ENCODE assay signal across 24 cellular contexts in the genomic region with DNA sequence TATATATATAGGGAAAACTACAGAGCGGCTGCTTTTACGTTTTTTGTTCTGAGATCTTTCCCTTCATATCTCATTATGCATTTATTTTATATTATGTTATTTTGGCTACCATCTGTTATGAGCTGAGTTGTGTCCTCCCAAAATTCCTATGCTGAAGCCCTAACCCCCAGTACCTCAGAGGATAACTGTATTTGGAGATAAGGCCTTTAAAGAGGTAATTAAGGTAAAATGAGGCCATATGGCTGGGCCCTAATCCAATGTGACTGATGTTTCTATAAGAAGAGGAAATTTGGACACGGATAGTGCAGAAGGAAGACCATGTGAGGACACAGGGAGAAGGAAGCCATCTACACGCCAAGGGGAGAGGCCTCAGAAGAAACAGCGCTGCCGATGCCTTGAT.
"Had no signal": no experiment of that assay in that cellular context is flagged by ENCODE, and none has a peak within 500 bp of the region (broad histone marks: within the 10 kb centered on the region; RNA-seq: fewer than 3 reads in every experiment).

No MANE protein-coding gene starts in this region.

- H3K27me3 ChIP-seq: brain microvascular endothelial cell, cardiac muscle cell, colonic mucosa, MG63 had no signal

- H3K4me2 ChIP-seq: KMS-11 had no signal

- ATAC-seq: activated CD4-positive, CD25-positive, alpha-beta regulatory T cell treated with anti-CD3 and anti-CD28 coated beads, Interleukin-2, amount 50 U/mL, for 24 hours; activated CD8-positive, alpha-beta T cell treated with anti-CD3 and anti-CD28 coated beads for 36 hours; activated T-cell treated with anti-CD3 and anti-CD28 coated beads, Interleukin-2, amount 50 U/mL, for 72 hours had no signal

- H3K4me3 ChIP-seq: cardiac muscle cell, colonic mucosa, MG63 had no signal

- H3K36me3 ChIP-seq: brain microvascular endothelial cell, cardiac muscle cell, colonic mucosa, MG63 had no signal

- H3K9ac ChIP-seq: KMS-11 had no signal

- DNase-seq: activated CD4-positive, alpha-beta T cell treated with anti-CD3 and anti-CD28 coated beads for 4 hours; activated CD8-positive, alpha-beta memory T cell treated with anti-CD3 and anti-CD28 coated beads, Interleukin-2, amount 50 U/mL, for 4 hours; activated CD8-positive, alpha-beta T cell treated with anti-CD3 and anti-CD28 coated beads for 36 hours; activated gamma-delta T cell treated with Interleukin-2 at 50 U/mL for 16 hours; activated naive CD4-positive, alpha-beta T cell treated with anti-CD3 and anti-CD28 coated beads, Interleukin-2, amount 10 ng/mL, durations not matched to agents 7 days and 5 days; activated naive CD8-positive, alpha-beta T cell treated with anti-CD3 and anti-CD28 coated beads for 36 hours; activated T-cell treated with anti-CD3 and anti-CD28 coated beads, Interleukin-2, amount 50 U/mL, for 72 hours; brain microvascular endothelial cell; colonic mucosa; MG63; MV-4-11; NCI-H1092 treated with DMSO at 0.1 percent for 48 hours; NCI-H1436; NCI-H187 treated with DMSO at 0.1 percent for 48 hours; NCI-H2171; NCI-H2227 treated with DMSO at 0.1 percent for 48 hours; NCI-H446 treated with DMSO at 0.1 percent for 48 hours; NCI-H526 treated with DMSO at 0.1 percent for 48 hours; PC-3; SHP77; T-helper 1 cell had no signal

- H3K27ac ChIP-seq: brain microvascular endothelial cell, cardiac muscle cell, colonic mucosa, KMS-11 had no signal

- H3K4me1 ChIP-seq: colonic mucosa had no signal

- H3K9me3 ChIP-seq: colonic mucosa, MG63 had no signal
